1 cellular context compared by ENCODE assay signal in the genomic region with DNA sequence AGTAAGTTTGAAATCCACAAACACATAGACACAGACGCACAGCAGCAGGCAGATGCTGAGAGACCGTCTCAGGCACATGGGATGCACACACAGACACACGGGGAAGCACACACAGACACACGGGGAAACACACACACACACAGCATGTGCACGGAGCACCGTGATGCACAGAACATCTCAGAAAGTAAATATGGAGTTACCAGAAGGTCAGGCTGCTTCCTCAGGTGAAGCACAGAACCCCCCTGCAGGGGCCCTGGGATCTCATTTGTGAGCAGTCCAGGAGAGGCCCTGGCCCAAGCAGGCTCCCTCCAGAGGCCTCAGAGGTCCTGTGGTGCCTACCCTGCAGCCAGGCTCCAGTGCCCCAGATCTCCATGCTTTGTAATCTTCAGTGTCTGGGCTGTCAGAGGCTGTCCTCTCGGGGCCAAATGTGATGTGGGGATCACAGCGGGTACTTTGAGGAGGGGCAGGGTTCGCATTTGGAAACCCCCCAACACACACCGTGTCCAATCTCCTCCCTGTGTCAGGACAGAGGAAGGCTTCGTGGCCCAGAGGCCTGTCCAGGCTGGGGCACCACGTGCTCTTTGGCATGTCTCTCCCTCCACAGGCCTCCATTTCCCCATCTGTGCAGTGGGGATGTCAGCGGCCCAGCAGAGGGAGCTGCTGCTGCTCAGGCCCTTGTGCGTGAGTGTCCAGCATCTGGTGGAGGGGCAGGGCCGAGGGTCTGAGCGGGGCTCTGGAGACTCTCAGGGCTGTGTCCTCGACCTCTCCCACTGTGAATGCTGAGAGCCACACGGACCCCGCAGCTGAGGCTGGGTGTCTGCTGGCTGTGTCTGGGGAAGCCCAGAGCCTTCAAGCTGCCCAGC.
TF ChIP-seq lines count a peak whose summit lies in the region.

No MANE protein-coding gene starts in this region.

TF ChIP-seq in IMR-90, 13 proteins besides CTCF, POLR2A, EP300 and RAD21:
- TF ChIP-seq USF2 (IDR thresholded peaks at IDR 0.05; ENCODE audit: low read depth, low read length) = no peak
- no peak for TF ChIP-seq RFX5 (IDR thresholded peaks at IDR 0.05; ENCODE audit: low read depth, low read length)
- TF ChIP-seq NFE2L2 (IDR thresholded peaks at IDR 0.05; ENCODE audit: low read depth, low read length) = no peak
- TF ChIP-seq ELK1 (IDR thresholded peaks at IDR 0.05; ENCODE audit: borderline replicate concordance, low read depth, low read length) = no peak
- no peak for TF ChIP-seq MAZ (IDR thresholded peaks at IDR 0.05; ENCODE audit: borderline replicate concordance, low read depth, low read length)
- no peak for TF ChIP-seq RCOR1 (IDR thresholded peaks at IDR 0.05; ENCODE audit: insufficient replicate concordance, low read length)
- no peak for TF ChIP-seq CHD1 (IDR thresholded peaks at IDR 0.05; ENCODE audit: low read depth, low read length)
- no peak for TF ChIP-seq MAFK (IDR thresholded peaks at IDR 0.05; ENCODE audit: low read depth, low read length)
- TF ChIP-seq CEBPB (IDR thresholded peaks at IDR 0.05; ENCODE audit: low read depth, low read length) = no peak
- no peak for TF ChIP-seq FOS (IDR thresholded peaks at IDR 0.05; ENCODE audit: low read depth, low read length)
- no peak for TF ChIP-seq MXI1 (IDR thresholded peaks at IDR 0.05; ENCODE audit: borderline replicate concordance, low read depth, low read length)
- no peak for TF ChIP-seq SMC3 (IDR thresholded peaks at IDR 0.05; ENCODE audit: low read depth, low read length)
